28 cellular contexts compared by ENCODE assay signal in genomic region chr12:132056320-132056719, GRCh38.
DNase-seq lines count a peak whose midpoint lies in the region; ATAC-seq and TF ChIP-seq lines count a peak whose summit lies in the region.
"Had no signal": no experiment of that assay in that cellular context is flagged by ENCODE, and none has a peak within 500 bp of the region (broad histone marks: within the 10 kb centered on the region; RNA-seq: fewer than 3 reads in every experiment).

No MANE protein-coding gene starts in this region.

- H3K9me3 Mint-ChIP-seq in activated naive CD4-positive, alpha-beta T cell treated with anti-CD3 and anti-CD28 coated beads, Interleukin-2, amount 10 ng/mL, durations not matched to agents 7 days and 5 days, result no peaks in the 10 kb centered on the region
- H3K9me3 Mint-ChIP-seq: activated CD8-positive, alpha-beta T cell treated with anti-CD3 and anti-CD28 coated beads for 36 hours; activated naive CD4-positive, alpha-beta T cell treated with anti-CD3 and anti-CD28 coated beads, Interleukin-2, amount 50 U/mL, for 72 hours; activated T-helper 1 cell treated with anti-CD3 and anti-CD28 coated beads, Interleukin-12 subunit alpha, Interleukin-12 subunit beta, Interleukin-2, Interleukin-4 antibody, amounts not matched to agents 30 ng/mL and 10 ng/mL and 1 ng/mL, durations not matched to agents 14 hours and 24 hours and 36 hours; stimulated activated naive CD8-positive, alpha-beta T cell treated with anti-CD3 and anti-CD28 coated beads, Interleukin-15, Interleukin-2, amounts not matched to agents 100 ng/mL and 50 ng/mL, for 24 hours had no signal

- H3K4me3 ChIP-seq in right atrium auricular region, result no peak overlapping the region
- H3K4me3 ChIP-seq: gastroesophageal sphincter, pancreas, thoracic aorta had no signal

- H3K27me3 Mint-ChIP-seq in activated naive CD4-positive, alpha-beta T cell treated with anti-CD3 and anti-CD28 coated beads, Interleukin-2, amount 10 ng/mL, durations not matched to agents 7 days and 5 days, result no peaks in the 10 kb centered on the region
- H3K27me3 Mint-ChIP-seq: activated CD4-positive, alpha-beta T cell treated with anti-CD3 and anti-CD28 coated beads for 36 hours; activated CD8-positive, alpha-beta T cell treated with anti-CD3 and anti-CD28 coated beads for 36 hours; stimulated activated naive CD8-positive, alpha-beta T cell treated with anti-CD3 and anti-CD28 coated beads, Interleukin-15, Interleukin-2, amounts not matched to agents 100 ng/mL and 50 ng/mL, for 24 hours had no signal

- no peaks in the 10 kb centered on the region for H3K9me3 ChIP-seq in right atrium auricular region
- H3K9me3 ChIP-seq: gastroesophageal sphincter, pancreas, thoracic aorta had no signal

- DNase-seq in Caki2 (ENCODE audit: low read depth) (peak; percentile 26), cerebellum (ENCODE audit: low spot score) (peak; percentile 19), retina (peak; percentile 38), right atrium auricular region (ENCODE audit: low spot score) (no peak)
- DNase-seq in activated naive CD4-positive, alpha-beta T cell treated with anti-CD3 and anti-CD28 coated beads, Interleukin-2, amount 10 ng/mL, durations not matched to agents 7 days and 5 days, result no peak
- no peak for DNase-seq in stimulated activated naive CD4-positive, alpha-beta T cell treated with Interleukin-2 at 50 U/mL for 16 hours (lab: John Stamatoyannopoulos, UW)
- DNase-seq: activated CD4-positive, alpha-beta T cell treated with anti-CD3 and anti-CD28 coated beads for 36 hours; activated CD8-positive, alpha-beta memory T cell treated with anti-CD3 and anti-CD28 coated beads, Interleukin-2, amount 50 U/mL, for 48 hours; activated CD8-positive, alpha-beta T cell treated with anti-CD3 and anti-CD28 coated beads for 36 hours; amygdala; DMS153; hypothalamus; Kasumi-1; left colon; NCI-H1436; NCI-H2081; NCI-H2227 treated with DMSO at 0.1 percent for 48 hours; NCI-H526 treated with DMSO at 0.1 percent for 48 hours; pancreas; SHP77; small intestine had no signal

- no peak for TF ChIP-seq CTCF in right atrium auricular region (IDR thresholded peaks at IDR 0.05)

- peak; percentile 54 for ATAC-seq in HG03064 (IDR thresholded peaks at IDR 0.05; ENCODE audit: low read depth, unreplicated experiment)
- ATAC-seq: activated CD4-positive, alpha-beta T cell treated with anti-CD3 and anti-CD28 coated beads for 36 hours; activated CD8-positive, alpha-beta T cell treated with anti-CD3 and anti-CD28 coated beads for 36 hours; activated naive CD4-positive, alpha-beta T cell treated with anti-CD3 and anti-CD28 coated beads, Interleukin-2, amount 50 U/mL, for 72 hours; gastroesophageal sphincter; left colon; Panc1; pancreas had no signal

- H3K27me3 ChIP-seq in right atrium auricular region, result no peaks in the 10 kb centered on the region
- H3K27me3 ChIP-seq: gastroesophageal sphincter, pancreas had no signal

- H3K4me1 ChIP-seq in right atrium auricular region, result no peaks in the 10 kb centered on the region
- H3K4me1 ChIP-seq: gastroesophageal sphincter, pancreas had no signal

- CTCF ChIA-PET in activated naive CD4-positive, alpha-beta T cell treated with anti-CD3 and anti-CD28 coated beads, Interleukin-2, amount 10 ng/mL, durations not matched to agents 7 days and 5 days (lab: Charles Lee), result no interaction called here

- H3K27ac Mint-ChIP-seq in activated naive CD4-positive, alpha-beta T cell treated with anti-CD3 and anti-CD28 coated beads, Interleukin-2, amount 10 ng/mL, durations not matched to agents 7 days and 5 days, result no peak overlapping the region
- H3K27ac Mint-ChIP-seq: activated CD4-positive, alpha-beta T cell treated with anti-CD3 and anti-CD28 coated beads for 36 hours; activated CD8-positive, alpha-beta T cell treated with anti-CD3 and anti-CD28 coated beads for 36 hours; activated naive CD4-positive, alpha-beta T cell treated with anti-CD3 and anti-CD28 coated beads, Interleukin-2, amount 50 U/mL, for 72 hours; activated T-helper 1 cell treated with anti-CD3 and anti-CD28 coated beads, Interleukin-12 subunit alpha, Interleukin-12 subunit beta, Interleukin-2, Interleukin-4 antibody, amounts not matched to agents 30 ng/mL and 10 ng/mL and 1 ng/mL, durations not matched to agents 14 hours and 24 hours and 36 hours; stimulated activated naive CD8-positive, alpha-beta T cell treated with anti-CD3 and anti-CD28 coated beads, Interleukin-15, Interleukin-2, amounts not matched to agents 100 ng/mL and 50 ng/mL, for 24 hours had no signal

- peaks cover 60% of the 10 kb centered on the region for H3K36me3 ChIP-seq in right atrium auricular region

- no peak overlapping the region for H3K4me3 Mint-ChIP-seq in activated naive CD4-positive, alpha-beta T cell treated with anti-CD3 and anti-CD28 coated beads, Interleukin-2, amount 10 ng/mL, durations not matched to agents 7 days and 5 days
- H3K4me3 Mint-ChIP-seq: activated CD4-positive, alpha-beta T cell treated with anti-CD3 and anti-CD28 coated beads for 36 hours; activated CD8-positive, alpha-beta T cell treated with anti-CD3 and anti-CD28 coated beads for 36 hours; activated T-helper 1 cell treated with anti-CD3 and anti-CD28 coated beads, Interleukin-12 subunit alpha, Interleukin-12 subunit beta, Interleukin-2, Interleukin-4 antibody, amounts not matched to agents 30 ng/mL and 10 ng/mL and 1 ng/mL, durations not matched to agents 14 hours and 24 hours and 36 hours; stimulated activated naive CD8-positive, alpha-beta T cell treated with anti-CD3 and anti-CD28 coated beads, Interleukin-15, Interleukin-2, amounts not matched to agents 100 ng/mL and 50 ng/mL, for 24 hours had no signal

- in situ Hi-C loops in Caki2 (cut with HindIII; ENCODE audit: low pct_unique_long_range_greater_than_20kb, low sequenced_read_pairs), result no loop called here

- H3K36me3 Mint-ChIP-seq in activated naive CD4-positive, alpha-beta T cell treated with anti-CD3 and anti-CD28 coated beads, Interleukin-2, amount 10 ng/mL, durations not matched to agents 7 days and 5 days, result peaks cover 43% of the 10 kb centered on the region

- no peak overlapping the region for H3K27ac ChIP-seq in right atrium auricular region
- H3K27ac ChIP-seq: gastroesophageal sphincter, pancreas, thoracic aorta had no signal

- no peaks in the 10 kb centered on the region for H3K4me1 Mint-ChIP-seq in activated naive CD4-positive, alpha-beta T cell treated with anti-CD3 and anti-CD28 coated beads, Interleukin-2, amount 10 ng/mL, durations not matched to agents 7 days and 5 days
- H3K4me1 Mint-ChIP-seq: activated CD4-positive, alpha-beta T cell treated with anti-CD3 and anti-CD28 coated beads for 36 hours had no signal

Comparison
In these comparisons a context has a peak if more than half of its experiments do, and no peak if none do; other contexts are left out.
1. DNase-seq: peak in Caki2 (single experiment), cerebellum (single experiment) and retina (single experiment); none in right atrium auricular region (single experiment), activated naive CD4-positive, alpha-beta T cell treated with anti-CD3 and anti-CD28 coated beads, Interleukin-2, amount 10 ng/mL, durations not matched to agents 7 days and 5 days (single experiment) and stimulated activated naive CD4-positive, alpha-beta T cell treated with Interleukin-2 at 50 U/mL for 16 hours (single experiment).